Comparison of ENCODE assay signal across 9 cellular contexts in genomic region chr3:142279965-142280590, GRCh38. TPM values are rescaled to one million over a fixed set of nuclear protein-coding genes. Genes with fewer than 3 reads are reported as not detected.
A peak's percentile ranks its signal among the peaks of the same experiment; 100 is the strongest.
DNase-seq lines count a peak whose midpoint lies in the region; ATAC-seq, FAIRE-seq and TF ChIP-seq lines count a peak whose summit lies in the region.
"Had no signal": no experiment of that assay in that cellular context is flagged by ENCODE, and none has a peak within 500 bp of the region (broad histone marks: within the 10 kb centered on the region; RNA-seq: fewer than 3 reads in every experiment).

No MANE protein-coding gene starts in this region.

- H3F3A ChIP-seq in SK-N-SH (replicated peaks; ENCODE audit: insufficient read depth), result peaks cover 4% of the 10 kb centered on the region

- TF ChIP-seq CTCF in GM12874 (IDR thresholded peaks at IDR 0.05; ENCODE audit: insufficient read depth, low read depth, low read length) (peak; percentile 48; the same call in 1 of the 2 replicates), SK-N-SH (IDR thresholded peaks at IDR 0.05) (peak; percentile 71)

- no peaks in the 10 kb centered on the region for H3K27me3 ChIP-seq in SK-N-SH (ENCODE audit: insufficient read depth)

- no peak for TF ChIP-seq EP300 in SK-N-SH (IDR thresholded peaks at IDR 0.05; ENCODE audit: borderline replicate concordance in 1 of 2, low read depth in 1 of 2, low read length in 1 of 2)

- H3K4me1 ChIP-seq in SK-N-SH (ENCODE audit: control insufficient read depth in 1 of 2, insufficient read depth in 2 of 2, low read depth in 1 of 2, low read length in 1 of 2), result no peaks in the 10 kb centered on the region

- H3K27ac ChIP-seq in SK-N-SH (ENCODE audit: low read depth in 2 of 2, low read length in 1 of 2), result no peak overlapping the region

- peak; percentile 65 for FAIRE-seq in A204.1 (lab: Jason Lieb, UNC)

- H3K36me3 ChIP-seq in SK-N-SH (replicated peaks in 1 of 2; ENCODE audit: control insufficient read depth in 1 of 2, insufficient read depth in 2 of 2, low read length in 1 of 2), result no peaks in the 10 kb centered on the region

- H2AFZ ChIP-seq in SK-N-SH (ENCODE audit: low read depth), result no peak overlapping the region

- DNase-seq in NCI-H146 treated with DMSO at 0.1 percent for 48 hours (lab: John Stamatoyannopoulos, UW; ENCODE audit: unreplicated experiment) (peak; percentile 74), SK-N-SH (peak; percentile 73), brain pericyte (ENCODE audit: low read depth, low spot score) (peak; percentile 61), iris pigment epithelial cell (ENCODE audit: low read depth) (peak; percentile 78)
- peak; percentile 12 to 37 for DNase-seq in stimulated activated CD4-positive, alpha-beta T cell treated with anti-CD3 and anti-CD28 coated beads, Interleukin-2, amount 100 ng/mL, for 24 hours

- CTCF ChIA-PET in SK-N-SH (lab: Yijun Ruan, JAX), result interaction anchor here (0.6 to 4.2 kb wide), 30 partner anchors 11 to 541 kb away, joined by 3 to 57 read pairs (median 4); no protein-coding TSS in a partner anchor

- 12% methylated on average over 5 of the region's 5 CpGs for WGBS in SK-N-SH (ENCODE audit: low lambda C conversion rate)

- H4K20me1 ChIP-seq in SK-N-SH (ENCODE audit: insufficient read depth), result no peaks in the 10 kb centered on the region

- no peak overlapping the region for H3K4me3 ChIP-seq in SK-N-SH (ENCODE audit: low read depth in 2 of 2, low read length in 1 of 2)
- H3K4me3 ChIP-seq: skin epidermis had no signal

- no peaks in the 10 kb centered on the region for H3K9me2 ChIP-seq in SK-N-SH

- peak; percentile 96 for ATAC-seq in HG02884 (IDR thresholded peaks at IDR 0.05; ENCODE audit: unreplicated experiment)

- no peak overlapping the region for H3K9ac ChIP-seq in SK-N-SH

- peak; percentile 94 for TF ChIP-seq RAD21 in SK-N-SH (IDR thresholded peaks at IDR 0.05; ENCODE audit: low read length)

- POLR2A ChIA-PET in SK-N-SH (lab: Yijun Ruan, JAX), result no interaction called here

- no peaks in the 10 kb centered on the region for H3K9me3 ChIP-seq in SK-N-SH

- no peaks in the 10 kb centered on the region for H3K79me2 ChIP-seq in SK-N-SH (ENCODE audit: insufficient read depth)

- H3K4me2 ChIP-seq in SK-N-SH, result no peak overlapping the region

TF ChIP-seq in SK-N-SH, 30 proteins besides CTCF, POLR2A, EP300 and RAD21:
- peak; percentile 24 for TF ChIP-seq CHD2 (IDR thresholded peaks at IDR 0.05; ENCODE audit: low read length, partially characterized antibody)
- TF ChIP-seq NRF1 (IDR thresholded peaks at IDR 0.05; ENCODE audit: low read depth, low read length), result no peak
- peak; percentile 62 for TF ChIP-seq TCF12 (IDR thresholded peaks at IDR 0.05)
- TF ChIP-seq RCOR1 (IDR thresholded peaks at IDR 0.05; ENCODE audit: low read length), result peak; percentile 55; the same call in 1 of the 2 replicates
- peak; percentile 95 for TF ChIP-seq MAX (IDR thresholded peaks at IDR 0.05; ENCODE audit: low read depth)
- TF ChIP-seq USF2 (IDR thresholded peaks at IDR 0.05; ENCODE audit: borderline replicate concordance, low read depth, low read length), result no peak
- TF ChIP-seq SMC3 (IDR thresholded peaks at IDR 0.05; ENCODE audit: low read depth, low read length), result peak; percentile 89
- TF ChIP-seq GABPA (IDR thresholded peaks at IDR 0.05; ENCODE audit: low read depth), result no peak
- peak; percentile 96 for TF ChIP-seq MXI1 (IDR thresholded peaks at IDR 0.05; ENCODE audit: low read depth, low read length)

RNA-seq across cellular contexts. Expression of gene GK5, which starts 54.7 kb away (rescaled TPM):
- polyA plus RNA-seq in SK-N-SH (2012; rRNA removed), result 5.5 and 5.7 TPM in 2 replicates
- polyA plus RNA-seq in SK-N-SH (2012; cell fraction: cytosol; rRNA removed), result 2.8 and 3.5 TPM in 2 replicates
- polyA plus RNA-seq in SK-N-SH (2012; cell fraction: nucleus; rRNA removed), result 22.6 and 33.3 TPM in 2 replicates

Comparison
In these comparisons a context has a peak if more than half of its experiments do, and no peak if none do; other contexts are left out.
1. DNase-seq: peak in every context shown above with its lines; median percentile 78 in iris pigment epithelial cell; 74 in NCI-H146 treated with DMSO at 0.1 percent for 48 hours; 73 in SK-N-SH; 61 in brain pericyte; 24 in stimulated activated CD4-positive, alpha-beta T cell treated with anti-CD3 and anti-CD28 coated beads, Interleukin-2, amount 100 ng/mL, for 24 hours.